9 cellular contexts compared by ENCODE assay signal in the genomic region with DNA sequence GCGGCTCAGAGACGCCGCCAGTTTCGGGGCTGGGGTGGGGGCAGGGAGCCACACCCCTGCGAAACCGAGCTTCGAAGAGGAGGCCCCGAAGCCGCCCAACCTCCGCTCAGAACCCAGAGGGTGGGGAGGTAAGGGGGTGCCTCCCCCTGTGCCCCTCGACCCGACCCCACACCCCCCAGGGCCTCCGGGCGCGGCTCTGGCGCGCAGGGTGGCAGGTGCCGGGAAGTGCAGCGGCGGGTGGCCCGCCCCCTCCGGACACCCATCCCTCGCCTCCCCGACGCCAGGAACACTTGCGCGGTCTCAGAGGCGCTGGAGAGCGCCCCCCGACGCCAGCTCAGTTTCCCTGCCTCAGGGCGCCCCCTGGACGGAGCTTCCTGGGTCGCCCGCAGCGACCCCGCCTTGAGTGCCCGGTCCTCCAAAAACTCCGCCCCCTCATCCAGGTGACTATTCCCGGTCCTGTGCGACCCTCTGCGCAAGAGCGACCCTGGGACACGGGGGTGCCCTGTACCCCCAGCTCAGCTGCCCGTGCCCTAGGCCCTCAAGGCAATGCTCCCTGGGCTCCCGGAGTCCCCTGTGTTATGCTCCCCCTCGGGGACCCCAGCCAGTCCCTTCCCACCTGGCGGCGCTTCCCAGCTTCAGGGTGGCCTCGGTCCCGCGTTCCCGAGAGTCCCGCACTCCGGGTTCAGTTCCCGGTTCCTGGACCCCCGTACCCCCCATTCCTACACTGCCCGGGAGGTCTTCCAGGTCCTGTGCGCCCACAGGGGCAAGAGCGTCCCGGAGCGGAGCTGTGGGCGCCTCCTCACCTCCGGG. TPM values are rescaled to one million over a fixed set of nuclear protein-coding genes. Genes with fewer than 3 reads are reported as not detected.
DNase-seq lines count a peak whose midpoint lies in the region; ATAC-seq and TF ChIP-seq lines count a peak whose summit lies in the region.
"Had no signal": no experiment of that assay in that cellular context is flagged by ENCODE, and none has a peak within 500 bp of the region (broad histone marks: within the 10 kb centered on the region; RNA-seq: fewer than 3 reads in every experiment).

No MANE protein-coding gene starts in this region.

- H3K9me3 ChIP-seq in HEK293 (ENCODE audit: control insufficient read depth, insufficient read depth, low read depth, low read length) (no peaks in the 10 kb centered on the region), iPS DF 6.9 (ENCODE audit: control insufficient read depth, insufficient read depth, low read length) (no peaks in the 10 kb centered on the region), spleen (no peaks in the 10 kb centered on the region)

- no peaks in the 10 kb centered on the region for H3K9me3 Mint-ChIP-seq in activated naive CD8-positive, alpha-beta T cell treated with anti-CD3 and anti-CD28 coated beads for 36 hours

- POLR2A ChIA-PET in HEK293 (lab: Yijun Ruan, JAX), result interaction anchor here (0.5 to 1.7 kb wide), 2 partner anchors 8 to 119 kb away, joined by 6 to 7 read pairs; no protein-coding TSS in a partner anchor

- peaks cover 4% of the 10 kb centered on the region; the same call in 1 of the 2 replicates for H3K4me1 ChIP-seq in HEK293 (ENCODE audit: control insufficient read depth, insufficient read depth, low read length)
- H3K4me1 ChIP-seq in iPS DF 6.9 (ENCODE audit: control insufficient read depth, insufficient read depth, low read length), result peaks cover 11% of the 10 kb centered on the region
- peaks cover 8 to 22% (median 16%) of the 10 kb centered on the region in 6 donors for H3K4me1 ChIP-seq in spleen

- H3K36me3 ChIP-seq in HEK293 (ENCODE audit: control insufficient read depth in 2 of 2, insufficient read depth in 1 of 2, low read length in 2 of 2) (no peaks in the 10 kb centered on the region), iPS DF 6.9 (ENCODE audit: control insufficient read depth, insufficient read depth, low read length) (no peaks in the 10 kb centered on the region), spleen (no peaks in the 10 kb centered on the region)

- TF ChIP-seq CTCF in AG10803 (conservative IDR thresholded peaks at IDR 0.05; ENCODE audit: low read length) (peak; percentile 22), HEK293 (tag by site-specific recombination; IDR thresholded peaks at IDR 0.05) (peak; percentile 92), spleen (IDR thresholded peaks at IDR 0.05 in 8 of 11, conservative IDR thresholded peaks at IDR 0.05 in 3 of 11) (peak in 1 of 11 experiments; percentile 12)

- TF ChIP-seq POLR2A in spleen (IDR thresholded peaks at IDR 0.05), result no peak

- peak overlapping the region; percentile 69 for H3K4me3 Mint-ChIP-seq in activated naive CD8-positive, alpha-beta T cell treated with anti-CD3 and anti-CD28 coated beads for 36 hours

- DNase-seq in AG10803 (ENCODE audit: low read depth) (no peak), iPS DF 6.9 (ENCODE audit: low read depth, low spot score) (no peak), spleen (no peak), GDM1 (lab: John Stamatoyannopoulos, UW) (no peak), dermis blood vessel endothelial cell (no peak)
- peak; percentile 18 for DNase-seq in activated naive CD8-positive, alpha-beta T cell treated with anti-CD3 and anti-CD28 coated beads for 36 hours

- H3K36me3 Mint-ChIP-seq in activated naive CD8-positive, alpha-beta T cell treated with anti-CD3 and anti-CD28 coated beads for 36 hours, result no peaks in the 10 kb centered on the region

- no peak overlapping the region for H3K27ac Mint-ChIP-seq in activated naive CD8-positive, alpha-beta T cell treated with anti-CD3 and anti-CD28 coated beads for 36 hours

- H3K4me1 Mint-ChIP-seq in activated naive CD8-positive, alpha-beta T cell treated with anti-CD3 and anti-CD28 coated beads for 36 hours, result no peaks in the 10 kb centered on the region

- H3K27me3 ChIP-seq in iPS DF 6.9 (ENCODE audit: control insufficient read depth, insufficient read depth, low read length), result no peaks in the 10 kb centered on the region
- peaks cover 8 to 82% (median 39%) of the 10 kb centered on the region in 7 donors for H3K27me3 ChIP-seq in spleen (replicated peaks in 1 of 7)

- ATAC-seq in HG03025 (IDR thresholded peaks at IDR 0.05; ENCODE audit: low FRiP score, unreplicated experiment), result no peak

- H3K4me3 ChIP-seq in AG10803 (ENCODE audit: low read length), result peak overlapping the region; percentile 68
- peak overlapping the region; percentile 52 for H3K4me3 ChIP-seq in HEK293 (ENCODE audit: low read depth, low read length)
- peak overlapping the region; percentile 98 for H3K4me3 ChIP-seq in iPS DF 6.9 (ENCODE audit: low read length)
- peak overlapping the region; percentile 9 to 68 (median 35) for H3K4me3 ChIP-seq in spleen

- no peak overlapping the region; the same call in 1 of the 2 replicates for H3K27ac ChIP-seq in HEK293 (ENCODE audit: extremely low read depth, low read depth, low read length)
- no peak overlapping the region for H3K27ac ChIP-seq in iPS DF 6.9 (ENCODE audit: low read length)
- no peak overlapping the region for H3K27ac ChIP-seq in spleen

- WGBS in iPS DF 6.9 (ENCODE audit: insufficient coverage, insufficient read length), result no CpG with 5 or more reads among the region's 64 CpGs
- 2 to 3% (median 2%) methylated on average over 18 to 64 of the region's 64 CpGs for WGBS in spleen, 5 donors

- CTCF ChIA-PET in HEK293 (lab: Yijun Ruan, JAX), result interaction anchor here (0.6 to 1.6 kb wide), 4 partner anchors 19 to 1971 kb away, joined by 3 to 5 read pairs (median 3); no protein-coding TSS in a partner anchor

- peaks cover 39% of the 10 kb centered on the region for H3K27me3 Mint-ChIP-seq in activated naive CD8-positive, alpha-beta T cell treated with anti-CD3 and anti-CD28 coated beads for 36 hours

- intact Hi-C loops in spleen (cut with DNase I; ENCODE audit: low total_unique reads), result no loop called here

TF ChIP-seq in HEK293, 187 proteins besides CTCF, POLR2A, EP300 and RAD21 (continues in another document):
- peak; percentile 37; the same call in 1 of the 2 replicates for TF ChIP-seq SP2 (tag by site-specific recombination; IDR thresholded peaks at IDR 0.05)
- TF ChIP-seq ZNF610 (tag by site-specific recombination; IDR thresholded peaks at IDR 0.05; ENCODE audit: borderline replicate concordance), result no peak
- TF ChIP-seq ZFP3 (tag by site-specific recombination; IDR thresholded peaks at IDR 0.05; ENCODE audit: low read depth), result no peak
- no peak for TF ChIP-seq ZNF473 (tag by site-specific recombination; IDR thresholded peaks at IDR 0.05)
- TF ChIP-seq ZNF777 (tag by site-specific recombination; IDR thresholded peaks at IDR 0.05; ENCODE audit: borderline replicate concordance), result peak; percentile 24; the same call in 1 of the 2 replicates
- peak; percentile 68; the same call in 1 of the 2 replicates for TF ChIP-seq KLF9 (tag by site-specific recombination; IDR thresholded peaks at IDR 0.05; ENCODE audit: low read depth)
- TF ChIP-seq, protein P1, sequence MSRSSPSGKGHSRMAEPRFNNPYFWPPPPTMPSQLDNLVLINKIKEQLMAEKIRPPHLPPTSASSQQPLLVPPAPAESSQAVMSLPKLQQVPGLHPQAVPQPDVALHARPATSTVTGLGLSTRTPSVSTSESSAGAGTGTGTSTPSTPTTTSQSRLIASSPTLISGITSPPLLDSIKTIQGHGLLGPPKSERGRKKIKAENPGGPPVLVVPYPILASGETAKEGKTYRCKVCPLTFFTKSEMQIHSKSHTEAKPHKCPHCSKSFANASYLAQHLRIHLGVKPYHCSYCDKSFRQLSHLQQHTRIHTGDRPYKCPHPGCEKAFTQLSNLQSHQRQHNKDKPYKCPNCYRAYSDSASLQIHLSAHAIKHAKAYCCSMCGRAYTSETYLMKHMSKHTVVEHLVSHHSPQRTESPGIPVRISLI (tag by site-specific recombination; IDR thresholded peaks at IDR 0.05), result no peak
- peak; percentile 95 for TF ChIP-seq ZNF335 (tag by site-specific recombination; conservative IDR thresholded peaks at IDR 0.05)
- 0 out of 2 replicates have a peak, but pooled peaks have one; percentile 35 for TF ChIP-seq ZEB2 (tag by site-specific recombination; IDR thresholded peaks at IDR 0.05)
- TF ChIP-seq GLIS1 (tag by site-specific recombination; IDR thresholded peaks at IDR 0.05), result peak; percentile 87
- TF ChIP-seq, protein P2, sequence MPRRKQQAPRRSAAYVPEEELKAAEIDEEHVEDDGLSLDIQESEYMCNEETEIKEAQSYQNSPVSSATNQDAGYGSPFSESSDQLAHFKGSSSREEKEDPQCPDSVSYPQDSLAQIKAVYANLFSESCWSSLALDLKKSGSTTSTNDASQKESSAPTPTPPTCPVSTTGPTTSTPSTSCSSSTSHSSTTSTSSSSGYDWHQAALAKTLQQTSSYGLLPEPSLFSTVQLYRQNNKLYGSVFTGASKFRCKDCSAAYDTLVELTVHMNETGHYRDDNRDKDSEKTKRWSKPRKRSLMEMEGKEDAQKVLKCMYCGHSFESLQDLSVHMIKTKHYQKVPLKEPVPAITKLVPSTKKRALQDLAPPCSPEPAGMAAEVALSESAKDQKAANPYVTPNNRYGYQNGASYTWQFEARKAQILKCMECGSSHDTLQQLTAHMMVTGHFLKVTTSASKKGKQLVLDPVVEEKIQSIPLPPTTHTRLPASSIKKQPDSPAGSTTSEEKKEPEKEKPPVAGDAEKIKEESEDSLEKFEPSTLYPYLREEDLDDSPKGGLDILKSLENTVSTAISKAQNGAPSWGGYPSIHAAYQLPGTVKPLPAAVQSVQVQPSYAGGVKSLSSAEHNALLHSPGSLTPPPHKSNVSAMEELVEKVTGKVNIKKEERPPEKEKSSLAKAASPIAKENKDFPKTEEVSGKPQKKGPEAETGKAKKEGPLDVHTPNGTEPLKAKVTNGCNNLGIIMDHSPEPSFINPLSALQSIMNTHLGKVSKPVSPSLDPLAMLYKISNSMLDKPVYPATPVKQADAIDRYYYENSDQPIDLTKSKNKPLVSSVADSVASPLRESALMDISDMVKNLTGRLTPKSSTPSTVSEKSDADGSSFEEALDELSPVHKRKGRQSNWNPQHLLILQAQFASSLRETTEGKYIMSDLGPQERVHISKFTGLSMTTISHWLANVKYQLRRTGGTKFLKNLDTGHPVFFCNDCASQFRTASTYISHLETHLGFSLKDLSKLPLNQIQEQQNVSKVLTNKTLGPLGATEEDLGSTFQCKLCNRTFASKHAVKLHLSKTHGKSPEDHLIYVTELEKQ (tag by site-specific recombination; IDR thresholded peaks at IDR 0.05; ENCODE audit: borderline replicate concordance), result no peak

RNA-seq across cellular contexts. Expression of a gene that starts 0.6 kb away (rescaled TPM):
- not detected for total RNA-seq in activated naive CD8-positive, alpha-beta T cell treated with anti-CD3 and anti-CD28 coated beads for 36 hours
- total RNA-seq in spleen (under 1 TPM in 4 of 7 donors, not detected in 3; 0.18 to 0.37 (median 0.19) TPM), dermis blood vessel endothelial cell (3.6 and 7.0 TPM in 2 replicates)
- under 1 TPM; 0.11 to 0.77 (median 0.29) TPM for polyA plus RNA-seq in spleen
- total RNA-seq: mononuclear cell had no signal

RNA-seq across cellular contexts. Expression of a gene that starts 21.7 kb away (rescaled TPM):
- total RNA-seq in activated naive CD8-positive, alpha-beta T cell treated with anti-CD3 and anti-CD28 coated beads for 36 hours, result under 1 TPM; 0.04 to 0.10 TPM
- under 1 TPM in 6 of 7 donors, not detected in 1; 0.13 to 0.94 (median 0.60) TPM for total RNA-seq in spleen
- under 1 TPM; 0.06 to 0.26 (median 0.11) TPM for polyA plus RNA-seq in spleen
- total RNA-seq in dermis blood vessel endothelial cell, result 0.14 TPM in 1 of 2 replicates, not detected in the other

Comparison
In these comparisons a context has a peak if more than half of its experiments do, and no peak if none do; other contexts are left out.
1. H3K4me3 ChIP-seq: peak in every context shown above with its lines; median percentile 98 in iPS DF 6.9; 68 in AG10803; 52 in HEK293; 35 in spleen.